1 cellular context compared by ENCODE assay signal in genomic region chr1:91708691-91709090, GRCh38.
TF ChIP-seq lines count a peak whose summit lies in the region.

No MANE protein-coding gene starts in this region.

TF ChIP-seq in K562, 482 proteins besides CTCF, POLR2A, EP300 and RAD21 (continued from another document):
- TF ChIP-seq ZBTB49 (CRISPR knock-in tag; IDR thresholded peaks at IDR 0.05; ENCODE audit: borderline replicate concordance) (no peak), ZNF830 (CRISPR knock-in tag; IDR thresholded peaks at IDR 0.05) (no peak), U2AF1 (optimal IDR thresholded peaks at IDR 0.05; ENCODE audit: low read depth, low read length) (no peak), CTCFL (IDR thresholded peaks at IDR 0.05; ENCODE audit: borderline replicate concordance, insufficient read depth, low read depth, low read length, poor library complexity, severe bottlenecking) (no peak)
